In genomic region chr10:33390046-33390445, GRCh38 we compare ENCODE assay signal across 22 cellular contexts.
"Had no signal": no experiment of that assay in that cellular context is flagged by ENCODE, and none has a peak within 500 bp of the region (broad histone marks: within the 10 kb centered on the region; RNA-seq: fewer than 3 reads in every experiment).

No MANE protein-coding gene starts in this region.

- H3K27me3 ChIP-seq: gastroesophageal sphincter, pancreas, sigmoid colon, vagina had no signal

- ATAC-seq: esophagus mucosa, gastroesophageal sphincter, left lobe of liver, pancreas, psoas muscle had no signal

- H3K4me3 ChIP-seq: coronary artery, dorsolateral prefrontal cortex, gastroesophageal sphincter, lung, pancreas, psoas muscle, sigmoid colon, skin epidermis, vagina had no signal

- FAIRE-seq: pancreas had no signal

- H3K9me3 ChIP-seq: gastroesophageal sphincter, pancreas, psoas muscle, sigmoid colon, vagina had no signal

- H3K36me3 ChIP-seq: gastroesophageal sphincter, pancreas, sigmoid colon, vagina had no signal

- DNase-seq: dorsolateral prefrontal cortex; effector CD8-positive, alpha-beta T cell; foreskin fibroblast; glutamatergic neuron; islet precursor cell; mesenchymal stem cell; midbrain; naive B cell; occipital lobe; pancreas; psoas muscle; sigmoid colon; stimulated activated CD4-positive, alpha-beta T cell treated with anti-CD3 and anti-CD28 coated beads, Interleukin-2, amount 100 ng/mL, for 24 hours; stimulated activated CD4-positive, alpha-beta T cell treated with anti-CD3 and anti-CD28 coated beads, Interleukin-4, amount 100 ng/mL, for 4 hours; stimulated activated naive CD4-positive, alpha-beta T cell had no signal

- H3K27ac ChIP-seq: coronary artery, dorsolateral prefrontal cortex, gastroesophageal sphincter, pancreas, psoas muscle, sigmoid colon, skin epidermis, vagina had no signal

- H3K4me1 ChIP-seq: gastroesophageal sphincter, pancreas, psoas muscle, sigmoid colon, vagina had no signal
